Comparison of ENCODE assay signal across 8 cellular contexts in genomic region chrX:13005671-13006473, GRCh38. TPM values are rescaled to one million over a fixed set of nuclear protein-coding genes. Genes with fewer than 3 reads are reported as not detected.
A peak's percentile ranks its signal among the peaks of the same experiment; 100 is the strongest.
DNase-seq lines count a peak whose midpoint lies in the region; ATAC-seq and TF ChIP-seq lines count a peak whose summit lies in the region.

No MANE protein-coding gene starts in this region.

- no peak for TF ChIP-seq CTCF in CD14-positive monocyte (IDR thresholded peaks at IDR 0.05)

- no peaks in the 10 kb centered on the region for H3K79me1 ChIP-seq in trophoblast cell (ENCODE audit: low read length)

- H3K27ac ChIP-seq in trophoblast cell (ENCODE audit: low read depth, low read length) = no peak overlapping the region

- DNase-seq in CD14-positive monocyte (ENCODE audit: low spot score) (peak; percentile 52), trophoblast cell (no peak), HT-29 (ENCODE audit: low spot score) (no peak)
- DNase-seq in activated naive CD4-positive, alpha-beta T cell treated with anti-CD3 and anti-CD28 coated beads, Interleukin-2, amount 50 U/mL, for 72 hours (ENCODE audit: low spot score in 2 of 2) = no peak
- no peak for DNase-seq in stimulated activated naive CD8-positive, alpha-beta T cell treated with anti-CD3 and anti-CD28 coated beads, Interleukin-15, amount 100 ng/mL, for 72 hours
- no peak for DNase-seq in stimulated activated CD4-positive, alpha-beta T cell treated with anti-CD3 and anti-CD28 coated beads, Interleukin-2, amount 100 ng/mL, for 48 hours

- ATAC-seq in GM19328 (IDR thresholded peaks at IDR 0.05; ENCODE audit: unreplicated experiment) (peak; percentile 50), HG03442 (IDR thresholded peaks at IDR 0.05; ENCODE audit: unreplicated experiment) (peak; percentile 51)
- ATAC-seq in activated naive CD4-positive, alpha-beta T cell treated with anti-CD3 and anti-CD28 coated beads, Interleukin-2, amount 50 U/mL, for 72 hours = peak; percentile 74 to 76
- peak; percentile 72 for ATAC-seq in stimulated activated naive CD8-positive, alpha-beta T cell treated with anti-CD3 and anti-CD28 coated beads, Interleukin-15, amount 100 ng/mL, for 72 hours

- H2AK5ac ChIP-seq in trophoblast cell (ENCODE audit: low read length) = no peak overlapping the region

- no peak overlapping the region for H4K12ac ChIP-seq in trophoblast cell (ENCODE audit: low read depth, low read length)

- H3K9me3 ChIP-seq in trophoblast cell (ENCODE audit: insufficient read depth, low read depth, low read length) = no peaks in the 10 kb centered on the region

- peaks cover 0 to 5% (median 0%) of the 10 kb centered on the region in 7 donors for H3K9me3 Mint-ChIP-seq in CD14-positive monocyte
- no peaks in the 10 kb centered on the region for H3K9me3 Mint-ChIP-seq in activated naive CD4-positive, alpha-beta T cell treated with anti-CD3 and anti-CD28 coated beads, Interleukin-2, amount 50 U/mL, for 72 hours
- no peaks in the 10 kb centered on the region for H3K9me3 Mint-ChIP-seq in stimulated activated naive CD8-positive, alpha-beta T cell treated with anti-CD3 and anti-CD28 coated beads, Interleukin-15, amount 100 ng/mL, for 72 hours

- no peak overlapping the region for H3K9ac ChIP-seq in trophoblast cell (ENCODE audit: low read length)

- no peak overlapping the region for H3K23ac ChIP-seq in trophoblast cell (ENCODE audit: low read length)

- H2AFZ ChIP-seq in trophoblast cell (ENCODE audit: insufficient read depth, low read length, poor library complexity) = no peak overlapping the region

- no peak overlapping the region for H2BK120ac ChIP-seq in trophoblast cell (ENCODE audit: insufficient read depth, low read length, poor library complexity)

- no peak overlapping the region for H3K4me3 ChIP-seq in trophoblast cell (ENCODE audit: low read depth, low read length)

- H3K4me1 ChIP-seq in trophoblast cell (ENCODE audit: control insufficient read depth in 1 of 2, insufficient read depth in 2 of 2, low read length in 2 of 2) = no peaks in the 10 kb centered on the region

- no peaks in the 10 kb centered on the region for H3K36me3 ChIP-seq in trophoblast cell (ENCODE audit: control insufficient read depth in 1 of 2, insufficient read depth in 2 of 2, low read length in 2 of 2)

- no peaks in the 10 kb centered on the region for H3K27me3 ChIP-seq in trophoblast cell (ENCODE audit: insufficient read depth, low read length)

- intact Hi-C loops in CD14-positive monocyte (cut with micrococcal nuclease) = loop anchor here (5.0 to 10.0 kb wide), 4 partner anchors 34 to 79 kb away; no protein-coding TSS in a partner anchor

- no peaks in the 10 kb centered on the region for H3K79me2 ChIP-seq in trophoblast cell (ENCODE audit: control insufficient read depth, insufficient read depth, low read length, poor library complexity)

- H4K8ac ChIP-seq in trophoblast cell (ENCODE audit: low read depth, low read length) = no peak overlapping the region

- no peak overlapping the region for H2BK12ac ChIP-seq in trophoblast cell (ENCODE audit: low read length)

- H3K36me3 Mint-ChIP-seq in CD14-positive monocyte = no peaks in the 10 kb centered on the region
- H3K36me3 Mint-ChIP-seq in activated naive CD4-positive, alpha-beta T cell treated with anti-CD3 and anti-CD28 coated beads, Interleukin-2, amount 50 U/mL, for 72 hours = peaks cover 0 to 7% of the 10 kb centered on the region in 2 donors

- H3K4ac ChIP-seq in trophoblast cell (ENCODE audit: low read depth, low read length) = no peak overlapping the region

- H3K4me2 ChIP-seq in trophoblast cell (ENCODE audit: low read length) = no peak overlapping the region

- H3K18ac ChIP-seq in trophoblast cell (ENCODE audit: low read length) = no peak overlapping the region

- no peak overlapping the region for H3K14ac ChIP-seq in trophoblast cell (ENCODE audit: low read length)

- WGBS in trophoblast cell (ENCODE audit: extremely low coverage, insufficient coverage, insufficient read length) = no CpG with 5 or more reads among the region's 9 CpGs

- no peak overlapping the region for H4K91ac ChIP-seq in trophoblast cell (ENCODE audit: low read depth, low read length)

- peaks cover 77% of the 10 kb centered on the region for H3K4me1 Mint-ChIP-seq in CD14-positive monocyte
- H3K4me1 Mint-ChIP-seq in stimulated activated naive CD8-positive, alpha-beta T cell treated with anti-CD3 and anti-CD28 coated beads, Interleukin-15, amount 100 ng/mL, for 72 hours = peaks cover 63% of the 10 kb centered on the region

- H3K27me3 Mint-ChIP-seq in CD14-positive monocyte (ENCODE audit: low read depth in 3 of 3) = peaks cover 0 to 28% (median 0%) of the 10 kb centered on the region in 3 donors
- no peaks in the 10 kb centered on the region for H3K27me3 Mint-ChIP-seq in stimulated activated naive CD8-positive, alpha-beta T cell treated with anti-CD3 and anti-CD28 coated beads, Interleukin-15, amount 100 ng/mL, for 72 hours

- H2BK5ac ChIP-seq in trophoblast cell (ENCODE audit: low read depth, low read length, poor library complexity) = no peak overlapping the region

- peak overlapping the region; percentile 54 to 83 for H3K4me3 Mint-ChIP-seq in CD14-positive monocyte
- H3K4me3 Mint-ChIP-seq in stimulated activated naive CD8-positive, alpha-beta T cell treated with anti-CD3 and anti-CD28 coated beads, Interleukin-15, amount 100 ng/mL, for 72 hours = peak overlapping the region; percentile 86 to 98

- H3K27ac Mint-ChIP-seq in CD14-positive monocyte = peak overlapping the region; percentile 94 to 99 (median 96)
- H3K27ac Mint-ChIP-seq in activated naive CD4-positive, alpha-beta T cell treated with anti-CD3 and anti-CD28 coated beads, Interleukin-2, amount 50 U/mL, for 72 hours = peak overlapping the region; percentile 97 to 98
- peak overlapping the region; percentile 93 to 100 for H3K27ac Mint-ChIP-seq in stimulated activated naive CD8-positive, alpha-beta T cell treated with anti-CD3 and anti-CD28 coated beads, Interleukin-15, amount 100 ng/mL, for 72 hours

RNA-seq across cellular contexts. Expression of gene TMSB4X, which starts 31.0 kb away (rescaled TPM):
- over 10,000 TPM; 27,127 to 31,074 TPM for polyA plus RNA-seq in CD14-positive monocyte
- over 10,000 TPM in 1 of 2 donors, 1,000 to 10,000 TPM in 1; 8,550 to 11,762 TPM for total RNA-seq in activated naive CD4-positive, alpha-beta T cell treated with anti-CD3 and anti-CD28 coated beads, Interleukin-2, amount 50 U/mL, for 72 hours
- 2,127 and 2,260 TPM in 2 replicates for polyA plus RNA-seq in trophoblast cell (2013)
- total RNA-seq in HT-29 (2014; rRNA removed; shearing (Covaris generic)) = 538 and 675 TPM in 2 replicates

RNA-seq across cellular contexts. Expression of gene FAM9C, which starts 38.5 kb away (rescaled TPM):
- polyA plus RNA-seq in CD14-positive monocyte = not detected
- under 1 TPM in 1 of 2 donors, not detected in 1; 0.41 TPM for total RNA-seq in activated naive CD4-positive, alpha-beta T cell treated with anti-CD3 and anti-CD28 coated beads, Interleukin-2, amount 50 U/mL, for 72 hours
- not detected in 2 replicates for polyA plus RNA-seq in trophoblast cell (2013)
- not detected in 2 replicates for total RNA-seq in HT-29 (2014; rRNA removed; shearing (Covaris generic))

Comparison
In these comparisons a context has a peak if more than half of its experiments do, and no peak if none do; other contexts are left out.
1. RNA of gene TMSB4X, which starts 31.0 kb away (total RNA-seq): 8,550 to 11,762 TPM in activated naive CD4-positive, alpha-beta T cell treated with anti-CD3 and anti-CD28 coated beads, Interleukin-2, amount 50 U/mL, for 72 hours; 538 to 675 TPM in HT-29; every median in the first group is over 10 times any median in the second.
2. Peak in every context shown above with its lines, with median percentiles within 50 percentile points of each other: H3K27ac Mint-ChIP-seq and ATAC-seq.